8 cellular contexts compared by ENCODE assay signal in genomic region chr10:31317652-31318381, GRCh38. TPM values are rescaled to one million over a fixed set of nuclear protein-coding genes. Genes with fewer than 3 reads are reported as not detected.
A peak's percentile ranks its signal among the peaks of the same experiment; 100 is the strongest.
DNase-seq lines count a peak whose midpoint lies in the region; ATAC-seq lines count a peak whose summit lies in the region.

No MANE protein-coding gene starts in this region.

- ATAC-seq in HG03139 (IDR thresholded peaks at IDR 0.05; ENCODE audit: unreplicated experiment) (no peak), HG02610 (IDR thresholded peaks at IDR 0.05; ENCODE audit: unreplicated experiment) (no peak)

- peaks cover 36 to 42% of the 10 kb centered on the region in 2 donors for H3K4me1 Mint-ChIP-seq in immature natural killer cell

- no peaks in the 10 kb centered on the region for H3K9me3 Mint-ChIP-seq in immature natural killer cell

- peak overlapping the region; percentile 98 to 100 (median 99) for H3K4me3 Mint-ChIP-seq in immature natural killer cell

- H3K36me3 Mint-ChIP-seq in immature natural killer cell, result no peaks in the 10 kb centered on the region

- H3K27me3 Mint-ChIP-seq in immature natural killer cell (ENCODE audit: low read depth in 3 of 3), result peaks cover 10 to 24% (median 17%) of the 10 kb centered on the region in 3 donors

- peak overlapping the region; percentile 80 to 97 (median 84) for H3K27ac Mint-ChIP-seq in immature natural killer cell

- DNase-seq in activated CD8-positive, alpha-beta memory T cell treated with anti-CD3 and anti-CD28 coated beads for 4 hours (ENCODE audit: low read depth in 2 of 2), result peak; percentile 44 to 63
- no peak for DNase-seq in activated CD8-positive, alpha-beta memory T cell treated with anti-CD3 and anti-CD28 coated beads, Interleukin-2, amount 50 U/mL, for 48 hours
- DNase-seq in activated naive CD4-positive, alpha-beta T cell treated with Interleukin-2 at 50 U/mL for 16 hours, result peak; percentile 79
- no peak for DNase-seq in immature natural killer cell
- peak; percentile 80 for DNase-seq in stimulated activated CD4-positive, alpha-beta T cell treated with anti-CD3 and anti-CD28 coated beads, Interleukin-4, amount 100 ng/mL, for 24 hours
- DNase-seq in SIG-M5 treated with dmso at 0.1 percent for 504 hours (lab: John Stamatoyannopoulos, UW; ENCODE audit: unreplicated experiment), result no peak

RNA-seq across cellular contexts. Expression of gene ZEB1, which starts 1.2 kb away (rescaled TPM):
- polyA plus RNA-seq in immature natural killer cell, result 10 to 100 TPM in 2 of 3 donors, 1 to 10 TPM in 1; 8.4 to 17.5 (median 14.6) TPM

Comparison
In these comparisons a context has a peak if more than half of its experiments do, and no peak if none do; other contexts are left out.
1. DNase-seq: peak in activated CD8-positive, alpha-beta memory T cell treated with anti-CD3 and anti-CD28 coated beads for 4 hours (2 of 2), activated naive CD4-positive, alpha-beta T cell treated with Interleukin-2 at 50 U/mL for 16 hours (single experiment) and stimulated activated CD4-positive, alpha-beta T cell treated with anti-CD3 and anti-CD28 coated beads, Interleukin-4, amount 100 ng/mL, for 24 hours (single experiment); none in activated CD8-positive, alpha-beta memory T cell treated with anti-CD3 and anti-CD28 coated beads, Interleukin-2, amount 50 U/mL, for 48 hours (single experiment), immature natural killer cell (0 of 3) and SIG-M5 treated with dmso at 0.1 percent for 504 hours (single experiment).